Comparison of ENCODE assay signal across 26 cellular contexts in genomic region chr3:194339836-194340235, GRCh38. TPM values are rescaled to one million over a fixed set of nuclear protein-coding genes. Genes with fewer than 3 reads are reported as not detected.
A peak's percentile ranks its signal among the peaks of the same experiment; 100 is the strongest.
DNase-seq lines count a peak whose midpoint lies in the region; ATAC-seq and TF ChIP-seq lines count a peak whose summit lies in the region.
"Had no signal": no experiment of that assay in that cellular context is flagged by ENCODE, and none has a peak within 500 bp of the region (broad histone marks: within the 10 kb centered on the region; RNA-seq: fewer than 3 reads in every experiment).

No MANE protein-coding gene starts in this region.

- CTCF ChIA-PET in Caco-2 (lab: Charles Lee) = interaction anchor here (1.1 to 1.5 kb wide), 3 partner anchors 25 to 255 kb away, joined by 3 to 5 read pairs (median 5); no protein-coding TSS in a partner anchor

- peak overlapping the region; percentile 12 for H3K4me3 Mint-ChIP-seq in Caco-2 (ENCODE audit: unreplicated experiment)
- no peak overlapping the region for H3K4me3 Mint-ChIP-seq in progenitor cell of endocrine pancreas (ENCODE audit: low read depth)
- H3K4me3 Mint-ChIP-seq: CD4-positive, alpha-beta T cell had no signal

- no peaks in the 10 kb centered on the region for H3K79me2 ChIP-seq in hepatocyte

- DNase-seq in Caco-2 = peak; percentile 71 to 74
- no peak for DNase-seq in hepatocyte (ENCODE audit: low spot score)
- DNase-seq in progenitor cell of endocrine pancreas (ENCODE audit: low spot score, unreplicated experiment) = no peak
- DNase-seq in SW 1271 (lab: John Stamatoyannopoulos, UW) = no peak
- DNase-seq: CD4-positive, alpha-beta T cell; GDM1; IMR-90; KG1; MM.1S; NCI-H1048; NCI-H1417; NCI-H1694; NCI-H2029 treated with DMSO at 0.1 percent for 48 hours; NCI-H2227 treated with DMSO at 0.1 percent for 48 hours; NCI-H526 treated with DMSO at 0.1 percent for 48 hours; SHP77 had no signal

- H3K4me3 ChIP-seq in Caco-2 (ENCODE audit: low read depth, low read length) = no peak overlapping the region
- no peak overlapping the region for H3K4me3 ChIP-seq in HUES64 (ENCODE audit: low read length)
- no peak overlapping the region for H3K4me3 ChIP-seq in hepatocyte
- H3K4me3 ChIP-seq: BLaER1 treated with 17β-estradiol and CSF1 and Interleukin-3, amounts not matched to agents 10 nM and 100 nM had no signal

- H3K4me1 Mint-ChIP-seq in Caco-2 (ENCODE audit: low read depth, unreplicated experiment) (peaks cover 40% of the 10 kb centered on the region), progenitor cell of endocrine pancreas (ENCODE audit: low read depth) (peaks cover 21% of the 10 kb centered on the region)

- H3K4me1 ChIP-seq in Caco-2 (peaks cover 40% of the 10 kb centered on the region), HUES64 (ENCODE audit: insufficient read depth, low read length) (peaks cover 14% of the 10 kb centered on the region), hepatocyte (ENCODE audit: insufficient read depth) (peaks cover 9% of the 10 kb centered on the region)

- no TSS peak for BruUV-seq in Caco-2 (replicated peaks; lab: Mats Ljungman, UMichigan)

- H3K36me3 Mint-ChIP-seq in Caco-2 (ENCODE audit: insufficient read depth, unreplicated experiment) = peaks cover 7% of the 10 kb centered on the region
- H3K36me3 Mint-ChIP-seq in progenitor cell of endocrine pancreas (ENCODE audit: insufficient read depth) = no peaks in the 10 kb centered on the region

- TF ChIP-seq CTCF in Caco-2 (IDR thresholded peaks at IDR 0.05; ENCODE audit: insufficient read depth in 1 of 2, low read depth in 1 of 2, low read length in 1 of 2, severe bottlenecking in 1 of 2, unreplicated experiment in 1 of 2) (no peak), hepatocyte (IDR thresholded peaks at IDR 0.05; ENCODE audit: poor library complexity) (no peak), progenitor cell of endocrine pancreas (IDR thresholded peaks at IDR 0.05; ENCODE audit: unreplicated experiment) (no peak)

- no peak overlapping the region for H2AFZ ChIP-seq in hepatocyte

- no peak for ATAC-seq in GM21723 (IDR thresholded peaks at IDR 0.05; ENCODE audit: unreplicated experiment)
- ATAC-seq in GM19455 (IDR thresholded peaks at IDR 0.05; ENCODE audit: unreplicated experiment) = no peak
- ATAC-seq: Panc1 had no signal

- H3K27ac Mint-ChIP-seq in Caco-2 (ENCODE audit: unreplicated experiment) (peak overlapping the region; percentile 65), progenitor cell of endocrine pancreas (peak overlapping the region; percentile 74)
- H3K27ac Mint-ChIP-seq: CD4-positive, alpha-beta T cell had no signal

- H3K27ac ChIP-seq in HUES64 (ENCODE audit: low read depth, low read length) (peak overlapping the region; percentile 56; the same call in 1 of the 2 replicates), hepatocyte (peak overlapping the region; percentile 80)
- H3K27ac ChIP-seq: RWPE1 had no signal

- no peaks in the 10 kb centered on the region for H4K20me1 ChIP-seq in hepatocyte (ENCODE audit: insufficient read depth, poor library complexity, severe bottlenecking)
- H4K20me1 ChIP-seq: BLaER1 treated with 17β-estradiol and CSF1 and Interleukin-3, amounts not matched to agents 10 nM and 100 nM had no signal

- no peak overlapping the region for H3K4me2 ChIP-seq in hepatocyte

- H3K9ac ChIP-seq in HUES64 (ENCODE audit: low read depth, low read length) = 0 out of 2 replicates have a peak overlapping the region, but pooled peaks have one; percentile 5

- H3K36me3 ChIP-seq in Caco-2 (ENCODE audit: control insufficient read depth, insufficient read depth, low read length) = no peaks in the 10 kb centered on the region
- no peaks in the 10 kb centered on the region for H3K36me3 ChIP-seq in HUES64 (ENCODE audit: insufficient read depth, low read length)
- no peaks in the 10 kb centered on the region for H3K36me3 ChIP-seq in hepatocyte (replicated peaks; ENCODE audit: insufficient read depth, low read depth)
- H3K36me3 ChIP-seq: BLaER1 treated with 17β-estradiol and CSF1 and Interleukin-3, amounts not matched to agents 10 nM and 100 nM had no signal

- 33% methylated on average over 5 of the region's 5 CpGs for whole genome bisulfite sequencing in HUES64
- WGBS in hepatocyte (ENCODE audit: low lambda C conversion rate, missing lambda C conversion rate) = 22% methylated on average over 5 of the region's 5 CpGs

- H3K9me2 ChIP-seq in hepatocyte (replicated peaks; ENCODE audit: insufficient read depth) = no peaks in the 10 kb centered on the region

- POLR2A ChIA-PET in Caco-2 (lab: Charles Lee) = interaction anchor here (0.6 kb wide), 1 partner anchor 205 kb away, joined by 8 read pairs; no protein-coding TSS in a partner anchor

- intact Hi-C loops in Caco-2 (cut with micrococcal nuclease; ENCODE audit: unreplicated experiment) = loop anchor here (10.0 kb wide), 1 partner anchor 235 kb away; no protein-coding TSS in a partner anchor

- H3K27me3 ChIP-seq in Caco-2 (replicated peaks; ENCODE audit: control insufficient read depth, insufficient read depth, low read length) (no peaks in the 10 kb centered on the region), HUES64 (ENCODE audit: insufficient read depth, low read length) (peaks cover 29% of the 10 kb centered on the region), hepatocyte (no peaks in the 10 kb centered on the region)

- H3K9me3 ChIP-seq in Caco-2 (no peaks in the 10 kb centered on the region), HUES64 (ENCODE audit: insufficient read depth, low read depth, low read length) (no peaks in the 10 kb centered on the region), hepatocyte (ENCODE audit: low read depth) (no peaks in the 10 kb centered on the region)
- H3K9me3 ChIP-seq: BLaER1 treated with 17β-estradiol and CSF1 and Interleukin-3, amounts not matched to agents 10 nM and 100 nM had no signal

- no peaks in the 10 kb centered on the region for H3K27me3 Mint-ChIP-seq in Caco-2 (ENCODE audit: insufficient read depth, unreplicated experiment)
- H3K27me3 Mint-ChIP-seq in progenitor cell of endocrine pancreas = peaks cover 30% of the 10 kb centered on the region

- H3K9me3 Mint-ChIP-seq in Caco-2 (ENCODE audit: unreplicated experiment) (no peaks in the 10 kb centered on the region), progenitor cell of endocrine pancreas (ENCODE audit: low read depth) (no peaks in the 10 kb centered on the region)
- H3K9me3 Mint-ChIP-seq: CD4-positive, alpha-beta T cell had no signal

RNA-seq across cellular contexts. Expression of gene CPN2, which starts 11.3 kb away (rescaled TPM):
- total RNA-seq in Caco-2 (2022) = not detected in 2 replicates
- not detected for polyA plus RNA-seq in HUES64 (2013, experiment 1 of 2)
- polyA plus RNA-seq in HUES64 (2013, experiment 2 of 2) = not detected
- total RNA-seq in hepatocyte = 3.3 and 3.5 TPM in 2 replicates
- polyA plus RNA-seq in hepatocyte = 2.2 and 4.6 TPM in 2 replicates
- not detected in 2 replicates for total RNA-seq in progenitor cell of endocrine pancreas
- total RNA-seq: A172; CD4-positive, alpha-beta T cell; IMR-90; NCI-H460; SK-MEL-5 had no signal

RNA-seq across cellular contexts. Expression of gene LRRC15, which starts 29.7 kb away (rescaled TPM):
- total RNA-seq in Caco-2 (2022) = 0.09 and 0.16 TPM in 2 replicates
- polyA plus RNA-seq in HUES64 (2013, experiment 1 of 2) = 0.15 TPM
- 0.13 TPM for polyA plus RNA-seq in HUES64 (2013, experiment 2 of 2)
- total RNA-seq in hepatocyte = not detected in 2 replicates
- not detected in 2 replicates for polyA plus RNA-seq in hepatocyte
- total RNA-seq in progenitor cell of endocrine pancreas = not detected in 2 replicates
- total RNA-seq: CD4-positive, alpha-beta T cell; NCI-H460; SK-MEL-5 had no signal

RNA-seq across cellular contexts. Expression of gene GP5, which starts 59.2 kb away (rescaled TPM):
- total RNA-seq in Caco-2 (2022) (0.12 and 0.25 TPM in 2 replicates), hepatocyte (0.27 and 0.52 TPM in 2 replicates), progenitor cell of endocrine pancreas (0.18 and 0.24 TPM in 2 replicates)
- polyA plus RNA-seq in HUES64 (2013, experiment 1 of 2) = 0.05 TPM
- not detected for polyA plus RNA-seq in HUES64 (2013, experiment 2 of 2)
- polyA plus RNA-seq in hepatocyte = 0.04 TPM in 1 of 2 replicates, not detected in the other
- total RNA-seq: H7, NCI-H460, SK-MEL-5 had no signal

Comparison
In these comparisons a context has a peak if more than half of its experiments do, and no peak if none do; other contexts are left out.
1. DNase-seq: peak in Caco-2 (2 of 2); none in hepatocyte (single experiment), progenitor cell of endocrine pancreas (single experiment) and SW 1271 (0 of 2).